Comparison of ENCODE assay signal across 2 cellular contexts in genomic region chr9:754150-754931, GRCh38.
TF ChIP-seq lines count a peak whose summit lies in the region.

No MANE protein-coding gene starts in this region.

TF ChIP-seq in SK-N-SH, 30 proteins besides CTCF, POLR2A, EP300 and RAD21 (continued from another document):
- TF ChIP-seq ZBTB33 (IDR thresholded peaks at IDR 0.05; ENCODE audit: borderline replicate concordance, low read depth): no peak
- TF ChIP-seq IRF3 (IDR thresholded peaks at IDR 0.05; ENCODE audit: low read depth, low read length): no peak

TF ChIP-seq in SK-N-SH treated with all-trans-retinoic acid at 6 μM for 48 hours, 23 proteins besides CTCF, POLR2A, EP300 and RAD21 (continued from another document):
- TF ChIP-seq TSHZ2 (CRISPR knock-in tag; IDR thresholded peaks at IDR 0.05) (no peak), ISL1 (CRISPR knock-in tag; IDR thresholded peaks at IDR 0.05) (no peak), ZFP30 (CRISPR knock-in tag; IDR thresholded peaks at IDR 0.05) (no peak), ZNF565 (CRISPR knock-in tag; conservative IDR thresholded peaks at IDR 0.05; ENCODE audit: low read depth) (no peak), GLIS3 (CRISPR knock-in tag; IDR thresholded peaks at IDR 0.05) (no peak), TOX (CRISPR knock-in tag; IDR thresholded peaks at IDR 0.05; ENCODE audit: borderline replicate concordance) (no peak), PPARA (CRISPR knock-in tag; IDR thresholded peaks at IDR 0.05; ENCODE audit: borderline replicate concordance) (no peak), ARNTL (CRISPR knock-in tag; IDR thresholded peaks at IDR 0.05; ENCODE audit: borderline replicate concordance, low read depth) (no peak), OSR1 (CRISPR knock-in tag; IDR thresholded peaks at IDR 0.05) (no peak), ZNF70 (CRISPR knock-in tag; IDR thresholded peaks at IDR 0.05) (no peak), ZNF8 (CRISPR knock-in tag; IDR thresholded peaks at IDR 0.05) (no peak), CSRNP3 (CRISPR knock-in tag; IDR thresholded peaks at IDR 0.05) (no peak), RARB (CRISPR knock-in tag; IDR thresholded peaks at IDR 0.05) (no peak)
